In the genomic region with DNA sequence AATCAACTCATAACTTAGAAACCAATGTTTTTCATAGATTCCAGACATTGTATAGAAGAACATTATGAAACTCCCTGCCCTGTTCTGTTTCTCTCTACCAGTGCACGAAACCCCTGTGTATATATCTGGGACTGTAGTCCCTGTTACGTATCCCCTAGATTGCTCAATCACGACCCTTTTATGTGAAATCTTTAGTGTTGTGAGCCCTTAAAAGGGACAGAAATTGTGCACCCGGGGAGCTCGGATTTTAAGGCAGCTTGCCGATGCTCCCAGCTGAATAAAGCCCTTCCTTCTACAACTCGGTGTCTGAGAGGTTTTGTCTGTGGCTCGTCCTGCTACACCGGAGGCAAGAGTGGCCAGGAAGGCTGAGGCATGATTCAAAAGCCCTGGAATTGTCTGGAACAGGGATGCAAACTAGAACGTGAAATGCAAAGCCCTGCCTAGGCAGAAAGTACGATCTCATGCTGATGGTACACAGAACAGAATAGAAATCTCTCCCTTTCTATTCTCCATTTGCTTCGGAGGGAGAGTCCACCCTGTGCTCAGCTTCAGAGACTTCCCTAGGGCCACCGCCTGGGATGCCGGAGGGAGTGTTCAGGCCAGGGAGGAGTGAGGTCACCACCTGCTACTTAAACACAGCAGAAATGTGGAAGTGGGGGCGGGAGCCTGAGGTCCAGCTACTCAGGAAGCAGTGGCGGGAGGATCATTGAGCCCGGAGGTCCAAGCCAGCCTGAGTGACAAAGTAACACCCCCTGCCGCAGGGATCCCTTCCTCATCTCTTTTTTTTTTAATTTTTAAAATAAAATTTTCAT, we compare ENCODE assay signal across 2 cellular contexts.
TF ChIP-seq lines count a peak whose summit lies in the region.

No MANE protein-coding gene starts in this region.

TF ChIP-seq in SK-N-SH, 30 proteins besides CTCF, POLR2A, EP300 and RAD21 (continued from another document):
- TF ChIP-seq, protein P1, sequence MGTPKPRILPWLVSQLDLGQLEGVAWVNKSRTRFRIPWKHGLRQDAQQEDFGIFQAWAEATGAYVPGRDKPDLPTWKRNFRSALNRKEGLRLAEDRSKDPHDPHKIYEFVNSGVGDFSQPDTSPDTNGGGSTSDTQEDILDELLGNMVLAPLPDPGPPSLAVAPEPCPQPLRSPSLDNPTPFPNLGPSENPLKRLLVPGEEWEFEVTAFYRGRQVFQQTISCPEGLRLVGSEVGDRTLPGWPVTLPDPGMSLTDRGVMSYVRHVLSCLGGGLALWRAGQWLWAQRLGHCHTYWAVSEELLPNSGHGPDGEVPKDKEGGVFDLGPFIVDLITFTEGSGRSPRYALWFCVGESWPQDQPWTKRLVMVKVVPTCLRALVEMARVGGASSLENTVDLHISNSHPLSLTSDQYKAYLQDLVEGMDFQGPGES (IDR thresholded peaks at IDR 0.05; ENCODE audit: low read depth, low read length): no peak
- TF ChIP-seq TAF1 (IDR thresholded peaks at IDR 0.05; ENCODE audit: borderline replicate concordance, low read depth, low read length) (no peak), JUND (IDR thresholded peaks at IDR 0.05) (no peak), TCF12 (IDR thresholded peaks at IDR 0.05) (no peak), FOXJ3 (CRISPR knock-in tag; IDR thresholded peaks at IDR 0.05) (no peak), RFX5 (IDR thresholded peaks at IDR 0.05; ENCODE audit: low read length) (no peak), TEAD4 (IDR thresholded peaks at IDR 0.05; ENCODE audit: borderline replicate concordance, insufficient read depth) (no peak), RCOR1 (IDR thresholded peaks at IDR 0.05; ENCODE audit: low read length) (no peak)
- TF ChIP-seq, protein P2, sequence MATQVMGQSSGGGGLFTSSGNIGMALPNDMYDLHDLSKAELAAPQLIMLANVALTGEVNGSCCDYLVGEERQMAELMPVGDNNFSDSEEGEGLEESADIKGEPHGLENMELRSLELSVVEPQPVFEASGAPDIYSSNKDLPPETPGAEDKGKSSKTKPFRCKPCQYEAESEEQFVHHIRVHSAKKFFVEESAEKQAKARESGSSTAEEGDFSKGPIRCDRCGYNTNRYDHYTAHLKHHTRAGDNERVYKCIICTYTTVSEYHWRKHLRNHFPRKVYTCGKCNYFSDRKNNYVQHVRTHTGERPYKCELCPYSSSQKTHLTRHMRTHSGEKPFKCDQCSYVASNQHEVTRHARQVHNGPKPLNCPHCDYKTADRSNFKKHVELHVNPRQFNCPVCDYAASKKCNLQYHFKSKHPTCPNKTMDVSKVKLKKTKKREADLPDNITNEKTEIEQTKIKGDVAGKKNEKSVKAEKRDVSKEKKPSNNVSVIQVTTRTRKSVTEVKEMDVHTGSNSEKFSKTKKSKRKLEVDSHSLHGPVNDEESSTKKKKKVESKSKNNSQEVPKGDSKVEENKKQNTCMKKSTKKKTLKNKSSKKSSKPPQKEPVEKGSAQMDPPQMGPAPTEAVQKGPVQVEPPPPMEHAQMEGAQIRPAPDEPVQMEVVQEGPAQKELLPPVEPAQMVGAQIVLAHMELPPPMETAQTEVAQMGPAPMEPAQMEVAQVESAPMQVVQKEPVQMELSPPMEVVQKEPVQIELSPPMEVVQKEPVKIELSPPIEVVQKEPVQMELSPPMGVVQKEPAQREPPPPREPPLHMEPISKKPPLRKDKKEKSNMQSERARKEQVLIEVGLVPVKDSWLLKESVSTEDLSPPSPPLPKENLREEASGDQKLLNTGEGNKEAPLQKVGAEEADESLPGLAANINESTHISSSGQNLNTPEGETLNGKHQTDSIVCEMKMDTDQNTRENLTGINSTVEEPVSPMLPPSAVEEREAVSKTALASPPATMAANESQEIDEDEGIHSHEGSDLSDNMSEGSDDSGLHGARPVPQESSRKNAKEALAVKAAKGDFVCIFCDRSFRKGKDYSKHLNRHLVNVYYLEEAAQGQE (IDR thresholded peaks at IDR 0.05; ENCODE audit: low read depth, low read length): no peak

TF ChIP-seq in SK-N-SH treated with all-trans-retinoic acid at 6 μM for 48 hours, 23 proteins besides CTCF, POLR2A, EP300 and RAD21 (continued from another document):
- no peak for TF ChIP-seq POU6F1 (CRISPR knock-in tag; IDR thresholded peaks at IDR 0.05; ENCODE audit: borderline replicate concordance, low read depth)
- no peak for TF ChIP-seq ZC3H10 (CRISPR knock-in tag; IDR thresholded peaks at IDR 0.05)
